In genomic region chr1:66931548-66932124, GRCh38 we compare ENCODE assay signal across 1 cellular context.
TF ChIP-seq lines count a peak whose summit lies in the region.

No MANE protein-coding gene starts in this region.

TF ChIP-seq in HepG2, 621 proteins besides CTCF, POLR2A, EP300 and RAD21:
- TF ChIP-seq GTF2F1 (IDR thresholded peaks at IDR 0.05; ENCODE audit: low read length) (no peak), SALL2 (CRISPR knock-in tag; IDR thresholded peaks at IDR 0.05) (no peak), ZMYM4 (CRISPR knock-in tag; IDR thresholded peaks at IDR 0.05) (no peak), ZNF616 (CRISPR knock-in tag; IDR thresholded peaks at IDR 0.05; ENCODE audit: low read depth) (no peak), HDAC6 (IDR thresholded peaks at IDR 0.05; ENCODE audit: low read depth, low read length) (no peak), GPN1 (CRISPR knock-in tag; IDR thresholded peaks at IDR 0.05; ENCODE audit: borderline replicate concordance) (no peak), ZBTB3 (CRISPR knock-in tag; IDR thresholded peaks at IDR 0.05; ENCODE audit: borderline replicate concordance, low read depth) (no peak)
- TF ChIP-seq, protein P1, sequence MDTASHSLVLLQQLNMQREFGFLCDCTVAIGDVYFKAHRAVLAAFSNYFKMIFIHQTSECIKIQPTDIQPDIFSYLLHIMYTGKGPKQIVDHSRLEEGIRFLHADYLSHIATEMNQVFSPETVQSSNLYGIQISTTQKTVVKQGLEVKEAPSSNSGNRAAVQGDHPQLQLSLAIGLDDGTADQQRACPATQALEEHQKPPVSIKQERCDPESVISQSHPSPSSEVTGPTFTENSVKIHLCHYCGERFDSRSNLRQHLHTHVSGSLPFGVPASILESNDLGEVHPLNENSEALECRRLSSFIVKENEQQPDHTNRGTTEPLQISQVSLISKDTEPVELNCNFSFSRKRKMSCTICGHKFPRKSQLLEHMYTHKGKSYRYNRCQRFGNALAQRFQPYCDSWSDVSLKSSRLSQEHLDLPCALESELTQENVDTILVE (CRISPR knock-in tag; IDR thresholded peaks at IDR 0.05) = no peak
- TF ChIP-seq, protein P2, sequence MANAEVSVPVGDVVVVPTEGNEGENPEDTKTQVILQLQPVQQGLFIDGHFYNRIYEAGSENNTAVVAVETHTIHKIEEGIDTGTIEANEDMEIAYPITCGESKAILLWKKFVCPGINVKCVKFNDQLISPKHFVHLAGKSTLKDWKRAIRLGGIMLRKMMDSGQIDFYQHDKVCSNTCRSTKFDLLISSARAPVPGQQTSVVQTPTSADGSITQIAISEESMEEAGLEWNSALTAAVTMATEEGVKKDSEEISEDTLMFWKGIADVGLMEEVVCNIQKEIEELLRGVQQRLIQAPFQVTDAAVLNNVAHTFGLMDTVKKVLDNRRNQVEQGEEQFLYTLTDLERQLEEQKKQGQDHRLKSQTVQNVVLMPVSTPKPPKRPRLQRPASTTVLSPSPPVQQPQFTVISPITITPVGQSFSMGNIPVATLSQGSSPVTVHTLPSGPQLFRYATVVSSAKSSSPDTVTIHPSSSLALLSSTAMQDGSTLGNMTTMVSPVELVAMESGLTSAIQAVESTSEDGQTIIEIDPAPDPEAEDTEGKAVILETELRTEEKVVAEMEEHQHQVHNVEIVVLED (CRISPR knock-in tag; IDR thresholded peaks at IDR 0.05; ENCODE audit: borderline replicate concordance) = no peak
